ENCODE assay signal across 11 cellular contexts in the genomic region with DNA sequence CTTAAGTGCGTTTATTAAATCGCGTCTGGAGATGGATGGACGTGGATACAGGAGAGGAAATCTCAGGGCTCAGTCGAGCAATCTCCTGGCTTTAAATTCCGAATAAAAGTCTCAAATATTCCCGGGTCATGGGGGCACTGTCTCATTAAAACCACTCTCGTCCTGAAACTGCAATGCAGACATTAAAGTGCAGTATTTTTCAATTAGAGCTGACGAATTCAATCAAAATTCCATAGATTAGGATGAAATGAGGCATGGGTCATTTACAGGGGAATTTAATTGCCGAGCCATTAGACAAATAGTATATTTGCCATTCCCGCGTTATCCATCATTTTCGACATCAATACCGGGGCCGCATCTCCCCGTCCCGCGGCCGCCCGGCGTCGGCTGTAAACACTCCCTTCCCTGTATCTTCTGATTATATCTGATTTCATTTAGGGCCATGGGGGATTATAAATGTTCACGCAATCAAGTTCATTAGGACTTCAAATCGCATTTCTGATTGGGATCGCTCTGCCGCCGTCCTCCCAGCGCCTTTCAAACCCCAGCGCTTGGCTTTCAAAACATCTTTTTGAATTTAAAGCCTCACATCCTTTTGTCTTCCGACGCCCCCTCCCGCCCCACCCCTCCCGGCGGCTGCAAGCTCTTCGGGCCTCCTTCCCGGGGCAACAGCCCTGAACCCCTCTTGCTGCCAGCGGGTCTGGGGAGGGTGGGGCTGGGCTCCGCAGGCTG. TPM values are rescaled to one million over a fixed set of nuclear protein-coding genes. Genes with fewer than 3 reads are reported as not detected.
DNase-seq lines count a peak whose midpoint lies in the region; ATAC-seq and TF ChIP-seq lines count a peak whose summit lies in the region.
"Had no signal": no experiment of that assay in that cellular context is flagged by ENCODE, and none has a peak within 500 bp of the region (broad histone marks: within the 10 kb centered on the region; RNA-seq: fewer than 3 reads in every experiment).

No MANE protein-coding gene starts in this region.

- peaks cover 61% of the 10 kb centered on the region for H3K27me3 Mint-ChIP-seq in mesothelial cell of epicardium (ENCODE audit: low read depth)

- no peaks in the 10 kb centered on the region for H3K36me3 ChIP-seq in BLaER1 treated with 17β-estradiol and CSF1 and Interleukin-3, amounts not matched to agents 10 nM and 100 nM

- no peak for TF ChIP-seq CTCF in HFF-Myc (IDR thresholded peaks at IDR 0.05; ENCODE audit: low read depth, low read length, missing control alignments)
- TF ChIP-seq CTCF in mesothelial cell of epicardium (IDR thresholded peaks at IDR 0.05; ENCODE audit: unreplicated experiment) = no peak

- peaks cover 0 to 28% (median 8%) of the 10 kb centered on the region in 10 experiments; a peak in 12 of 20 replicates for H3K4me1 ChIP-seq in BLaER1 treated with 17β-estradiol and CSF1 and Interleukin-3, amounts not matched to agents 10 nM and 100 nM

- H3K27ac Mint-ChIP-seq in mesothelial cell of epicardium = peak overlapping the region; percentile 69
- H3K27ac Mint-ChIP-seq: activated T-helper 2 cell treated with anti-CD3 and anti-CD28 coated beads, Interferon-gamma antibody, Interleukin-2, Interleukin-4, amounts not matched to agents 10 μg/mL and 5 μg/mL and 100 μg/mL, durations not matched to agents 14 hours and 24 hours and 36 hours; stimulated activated naive CD8-positive, alpha-beta T cell treated with anti-CD3 and anti-CD28 coated beads, Interleukin-15, Interleukin-2, amounts not matched to agents 100 ng/mL and 50 ng/mL, for 24 hours had no signal

- H3K9me3 Mint-ChIP-seq in mesothelial cell of epicardium = no peaks in the 10 kb centered on the region
- H3K9me3 Mint-ChIP-seq: activated T-helper 2 cell treated with anti-CD3 and anti-CD28 coated beads, Interferon-gamma antibody, Interleukin-2, Interleukin-4, amounts not matched to agents 10 μg/mL and 5 μg/mL and 100 μg/mL, durations not matched to agents 14 hours and 24 hours and 36 hours; stimulated activated naive CD8-positive, alpha-beta T cell treated with anti-CD3 and anti-CD28 coated beads, Interleukin-15, Interleukin-2, amounts not matched to agents 100 ng/mL and 50 ng/mL, for 24 hours had no signal

- H3K4me1 Mint-ChIP-seq in mesothelial cell of epicardium = peaks cover 30% of the 10 kb centered on the region

- H3K4me3 Mint-ChIP-seq in mesothelial cell of epicardium = peak overlapping the region; percentile 71

- ATAC-seq in GM21737 (IDR thresholded peaks at IDR 0.05; ENCODE audit: unreplicated experiment) (no peak), GM19463 (IDR thresholded peaks at IDR 0.05; ENCODE audit: unreplicated experiment) (no peak), HG03139 (IDR thresholded peaks at IDR 0.05; ENCODE audit: unreplicated experiment) (no peak), HG03432 (IDR thresholded peaks at IDR 0.05; ENCODE audit: unreplicated experiment) (no peak)

- H3K9me3 ChIP-seq in BLaER1 treated with 17β-estradiol and CSF1 and Interleukin-3, amounts not matched to agents 10 nM and 100 nM (replicated peaks in 1 of 11) = peaks cover 0 to 20% (median 9%) of the 10 kb centered on the region in 11 experiments; a peak in 13 of 22 replicates

- no peak for DNase-seq in HFF-Myc (ENCODE audit: extremely low read depth, low read depth)
- DNase-seq in cerebellar cortex (ENCODE audit: low spot score) = peak; percentile 66
- no peak for DNase-seq in mesothelial cell of epicardium (ENCODE audit: low spot score in 2 of 2, unreplicated experiment in 2 of 2)
- DNase-seq: Karpas-422 had no signal

- H3K36me3 Mint-ChIP-seq in mesothelial cell of epicardium = no peaks in the 10 kb centered on the region

- H3K4me3 ChIP-seq in BLaER1 treated with 17β-estradiol and CSF1 and Interleukin-3, amounts not matched to agents 10 nM and 100 nM = peak overlapping the region in 1 of 10 experiments; percentile 35; a peak in 1 of 20 replicates
- H3K4me3 ChIP-seq in HFF-Myc (replicated peaks; ENCODE audit: low read depth, low read length) = peak overlapping the region; percentile 33

- H4K20me1 ChIP-seq in BLaER1 treated with 17β-estradiol and CSF1 and Interleukin-3, amounts not matched to agents 10 nM and 100 nM = peaks cover 0 to 40% (median 6%) of the 10 kb centered on the region in 11 experiments; a peak in 13 of 22 replicates

- H3K27me3 ChIP-seq in BLaER1 treated with 17β-estradiol and CSF1 and Interleukin-3, amounts not matched to agents 10 nM and 100 nM = peaks cover 67 to 72% (median 68%) of the 10 kb centered on the region in 11 experiments

- peak overlapping the region in 6 of 11 experiments; percentile 11 to 62 (median 37); a peak in 5 of 22 replicates for H3K4me2 ChIP-seq in BLaER1 treated with 17β-estradiol and CSF1 and Interleukin-3, amounts not matched to agents 10 nM and 100 nM

- no peak overlapping the region for H3K9ac ChIP-seq in BLaER1 treated with 17β-estradiol and CSF1 and Interleukin-3, amounts not matched to agents 10 nM and 100 nM

- H3K27ac ChIP-seq in BLaER1 treated with 17β-estradiol and CSF1 and Interleukin-3, amounts not matched to agents 10 nM and 100 nM = no peak overlapping the region

RNA-seq across cellular contexts. Expression of a gene that starts 10.9 kb away (rescaled TPM):
- 0.40 to 1.1 TPM (median 0.79 TPM) in 3 replicates for total RNA-seq in mesothelial cell of epicardium
- total RNA-seq: activated T-helper 2 cell treated with anti-CD3 and anti-CD28 coated beads, Interferon-gamma antibody, Interleukin-2, Interleukin-4, amounts not matched to agents 10 μg/mL and 5 μg/mL and 100 μg/mL, durations not matched to agents 14 hours and 24 hours and 36 hours had no signal
